ENCODE assay signal across 1 cellular context in genomic region chr3:38454179-38454883, GRCh38.
TF ChIP-seq lines count a peak whose summit lies in the region.

No MANE protein-coding gene starts in this region.

TF ChIP-seq in K562, 482 proteins besides CTCF, POLR2A, EP300 and RAD21 (continued from another document and continues in another):
- TF ChIP-seq CLOCK (CRISPR knock-in tag; IDR thresholded peaks at IDR 0.05; ENCODE audit: borderline replicate concordance) (no peak), HNRNPH1 (optimal IDR thresholded peaks at IDR 0.05; ENCODE audit: low read depth, low read length) (no peak), FOXK1 (CRISPR knock-in tag; IDR thresholded peaks at IDR 0.05; ENCODE audit: borderline replicate concordance) (no peak), EWSR1 (IDR thresholded peaks at IDR 0.05; ENCODE audit: borderline replicate concordance, low read depth, partially characterized antibody) (no peak), ETV1 (tag; conservative IDR thresholded peaks at IDR 0.05; ENCODE audit: low read depth) (no peak), MTF1 (CRISPR knock-in tag; IDR thresholded peaks at IDR 0.05; ENCODE audit: borderline replicate concordance) (no peak), HNRNPLL (IDR thresholded peaks at IDR 0.05; ENCODE audit: low read depth, low read length, poor library complexity, severe bottlenecking) (no peak), HBP1 (CRISPR knock-in tag; IDR thresholded peaks at IDR 0.05) (no peak), PTTG1 (tag; IDR thresholded peaks at IDR 0.05; ENCODE audit: low read depth) (no peak), DNMT1 (IDR thresholded peaks at IDR 0.05) (no peak), GATAD2A (IDR thresholded peaks at IDR 0.05) (no peak), RNF219 (CRISPR knock-in tag; IDR thresholded peaks at IDR 0.05) (no peak), U2AF1 (optimal IDR thresholded peaks at IDR 0.05; ENCODE audit: low read depth, low read length) (peak; percentile 47), CTCFL (IDR thresholded peaks at IDR 0.05; ENCODE audit: borderline replicate concordance, insufficient read depth, low read depth, low read length, poor library complexity, severe bottlenecking) (peak; percentile 34), GATAD2B (IDR thresholded peaks at IDR 0.05; ENCODE audit: borderline replicate concordance) (peak; percentile 77; the same call in 1 of the 2 replicates), CREM (IDR thresholded peaks at IDR 0.05; ENCODE audit: low read depth) (peak; percentile 30; the same call in 1 of the 2 replicates), ZBED1 (IDR thresholded peaks at IDR 0.05) (no peak), ZNF764 (CRISPR knock-in tag; IDR thresholded peaks at IDR 0.05; ENCODE audit: low read depth) (no peak), GMEB1 (CRISPR knock-in tag; IDR thresholded peaks at IDR 0.05) (peak; percentile 48; the same call in 1 of the 2 replicates), ID3 (CRISPR knock-in tag; IDR thresholded peaks at IDR 0.05) (no peak), ID3 (tag; IDR thresholded peaks at IDR 0.05) (0 out of 2 replicates have a peak, but pooled peaks have one; percentile 55), SMARCB1 (IDR thresholded peaks at IDR 0.05; ENCODE audit: insufficient read length, low read depth) (no peak), TBP (optimal IDR thresholded peaks at IDR 0.05; ENCODE audit: low read depth, low read length) (peak; percentile 45), ZNF583 (CRISPR knock-in tag; IDR thresholded peaks at IDR 0.05) (0 out of 2 replicates have a peak, but pooled peaks have one; percentile 16), PHF20 (IDR thresholded peaks at IDR 0.05; ENCODE audit: partially characterized antibody) (peak; percentile 62), ETS1 (conservative IDR thresholded peaks at IDR 0.05; ENCODE audit: control insufficient read depth, low read depth, low read length) (0 out of 2 replicates have a peak, but pooled peaks have one; percentile 31), YBX1 (IDR thresholded peaks at IDR 0.05) (no peak), TRIM24 (IDR thresholded peaks at IDR 0.05) (no peak), ATF7 (IDR thresholded peaks at IDR 0.05) (0 out of 2 replicates have a peak, but pooled peaks have one; percentile 25), NCOR1 (IDR thresholded peaks at IDR 0.05) (no peak), BRF2 (IDR thresholded peaks at IDR 0.05; ENCODE audit: borderline replicate concordance, insufficient read depth, insufficient read length) (no peak), ZNF740 (CRISPR knock-in tag; IDR thresholded peaks at IDR 0.05) (peak; percentile 17; the same call in 1 of the 2 replicates), ZNF740 (tag; IDR thresholded peaks at IDR 0.05) (no peak), CBX5 (IDR thresholded peaks at IDR 0.05; ENCODE audit: borderline replicate concordance, low read depth) (no peak), THAP12 (CRISPR knock-in tag; IDR thresholded peaks at IDR 0.05) (peak; percentile 79), ZNF77 (CRISPR knock-in tag; IDR thresholded peaks at IDR 0.05) (no peak)
